Comparison of ENCODE assay signal across 16 cellular contexts in the genomic region with DNA sequence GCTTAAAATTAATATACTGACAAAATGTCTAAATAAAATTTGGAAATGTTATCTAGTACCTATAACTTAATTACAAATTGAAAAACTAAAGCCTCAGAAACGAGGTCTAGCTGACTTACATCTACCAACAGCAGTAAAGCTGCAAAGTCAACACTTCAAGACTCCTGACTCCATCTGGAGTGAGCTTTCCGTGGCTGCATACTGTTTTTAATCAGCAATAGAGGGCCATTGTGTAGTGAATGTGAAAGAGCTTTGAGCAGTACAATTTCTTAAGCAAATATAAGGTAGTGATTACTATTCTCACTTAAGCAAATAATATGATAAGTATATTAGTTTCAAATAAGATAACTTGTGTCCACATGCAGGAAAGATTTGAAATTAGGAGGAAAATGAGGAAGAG. TPM values are rescaled to one million over a fixed set of nuclear protein-coding genes. Genes with fewer than 3 reads are reported as not detected.
"Had no signal": no experiment of that assay in that cellular context is flagged by ENCODE, and none has a peak within 500 bp of the region (broad histone marks: within the 10 kb centered on the region; RNA-seq: fewer than 3 reads in every experiment).

No MANE protein-coding gene starts in this region.

- H3K36me3 ChIP-seq: tibial artery, vagina had no signal

- H3K9me3 Mint-ChIP-seq: activated naive CD4-positive, alpha-beta T cell treated with anti-CD3 and anti-CD28 coated beads, Interleukin-2, amount 50 U/mL, for 24 hours; brain; central memory CD8-positive, alpha-beta T cell; naive B cell had no signal

- H3K27ac Mint-ChIP-seq: brain, naive B cell had no signal

- H3K36me3 Mint-ChIP-seq: activated naive CD4-positive, alpha-beta T cell treated with anti-CD3 and anti-CD28 coated beads, Interleukin-2, amount 50 U/mL, for 24 hours; brain; naive B cell had no signal

- H3K9me3 ChIP-seq: tibial artery, vagina had no signal

- H3K4me3 ChIP-seq: lung, skin epidermis, tibial artery, vagina had no signal

- H3K4me3 Mint-ChIP-seq: activated naive CD4-positive, alpha-beta T cell treated with anti-CD3 and anti-CD28 coated beads, Interleukin-2, amount 50 U/mL, for 24 hours; brain; central memory CD8-positive, alpha-beta T cell; naive B cell had no signal

- H3K27me3 Mint-ChIP-seq: brain had no signal

- H3K4me1 Mint-ChIP-seq: activated naive CD4-positive, alpha-beta T cell treated with anti-CD3 and anti-CD28 coated beads, Interleukin-2, amount 50 U/mL, for 24 hours; brain; central memory CD8-positive, alpha-beta T cell; naive B cell had no signal

- H3K27ac ChIP-seq: parathyroid adenoma, tibial artery, vagina had no signal

- H3K27me3 ChIP-seq: tibial artery, vagina had no signal

- H3K4me1 ChIP-seq: parathyroid adenoma, tibial artery had no signal

- DNase-seq: activated T-cell treated with anti-CD3 and anti-CD28 coated beads, Interleukin-2, amount 50 U/mL, for 1 hour; amniotic stem cell; cortex of kidney; effector memory CD4-positive, alpha-beta T cell; hypothalamus; naive B cell; retina; tibial artery had no signal

RNA-seq across cellular contexts. Expression of a gene that starts 6.3 kb away (rescaled TPM):
- total RNA-seq: epithelial cell of proximal tubule, lung, vagina had no signal

RNA-seq across cellular contexts. Expression of a gene that starts 29.2 kb away (rescaled TPM):
- total RNA-seq: epithelial cell of proximal tubule, lung, vagina had no signal

RNA-seq across cellular contexts. Expression of a gene that starts 40.8 kb away (rescaled TPM):
- total RNA-seq: epithelial cell of proximal tubule, lung, vagina had no signal

RNA-seq across cellular contexts. Expression of a gene that starts 59.4 kb away (rescaled TPM):
- total RNA-seq: lung, vagina had no signal
